In genomic region chr1:82154231-82154630, GRCh38 we compare ENCODE assay signal across 24 cellular contexts.
DNase-seq lines count a peak whose midpoint lies in the region; ATAC-seq, FAIRE-seq and TF ChIP-seq lines count a peak whose summit lies in the region.
"Had no signal": no experiment of that assay in that cellular context is flagged by ENCODE, and none has a peak within 500 bp of the region (broad histone marks: within the 10 kb centered on the region; RNA-seq: fewer than 3 reads in every experiment).

No MANE protein-coding gene starts in this region.

- H3K4me1 ChIP-seq in GM23338 (ENCODE audit: insufficient read depth) = peaks cover 18% of the 10 kb centered on the region
- peaks cover 3% of the 10 kb centered on the region for H3K4me1 ChIP-seq in neural progenitor cell
- no peaks in the 10 kb centered on the region for H3K4me1 ChIP-seq in kidney (ENCODE audit: control insufficient read depth in 1 of 2, insufficient read depth in 1 of 2, low read depth in 1 of 2, low read length in 2 of 2)
- H3K4me1 ChIP-seq: BLaER1 had no signal

- H3K9me3 ChIP-seq in SU-DHL-6 (ENCODE audit: insufficient read depth, low read length) (no peaks in the 10 kb centered on the region), neural progenitor cell (ENCODE audit: low read depth) (no peaks in the 10 kb centered on the region), kidney (ENCODE audit: control insufficient read depth in 1 of 2, low read length in 2 of 2) (no peaks in the 10 kb centered on the region)
- H3K9me3 ChIP-seq: BLaER1 had no signal

- H3K4me1 Mint-ChIP-seq in GM23338 = peaks cover 13% of the 10 kb centered on the region; the same call in 2 of the 3 replicates
- peaks cover 3% of the 10 kb centered on the region for H3K4me1 Mint-ChIP-seq in neural progenitor cell
- no peaks in the 10 kb centered on the region for H3K4me1 Mint-ChIP-seq in activated T-helper 17 cell treated with anti-CD3 and anti-CD28 coated beads, Interleukin-2, amount 50 U/mL, for 72 hours
- H3K4me1 Mint-ChIP-seq: B cell had no signal

- peak; percentile 88 for ATAC-seq in GM23338
- no peak for ATAC-seq in HG03565 (IDR thresholded peaks at IDR 0.05; ENCODE audit: unreplicated experiment)
- ATAC-seq in activated T-helper 17 cell treated with anti-CD3 and anti-CD28 coated beads, Interleukin-2, amount 50 U/mL, for 72 hours (replicated peaks) = no peak
- ATAC-seq: CD8-positive, alpha-beta T cell; GM12878 had no signal

- H3K27me3 ChIP-seq in GM23338 (ENCODE audit: insufficient read depth) = peaks cover 26% of the 10 kb centered on the region
- H3K27me3 ChIP-seq in SU-DHL-6 (ENCODE audit: low read length) = no peaks in the 10 kb centered on the region
- no peaks in the 10 kb centered on the region for H3K27me3 ChIP-seq in neural progenitor cell
- H3K27me3 ChIP-seq: BLaER1 had no signal

- H3F3A ChIP-seq in GM23338 (replicated peaks; ENCODE audit: low read depth) (no peaks in the 10 kb centered on the region), SU-DHL-6 (ENCODE audit: insufficient read depth) (peaks cover 8% of the 10 kb centered on the region), neural progenitor cell (ENCODE audit: low read depth) (no peaks in the 10 kb centered on the region)

- H3K4me2 ChIP-seq in GM23338 = peak overlapping the region; percentile 13
- H3K4me2 ChIP-seq in SU-DHL-6 (ENCODE audit: low read depth, low read length, poor library complexity, severe bottlenecking) = peak overlapping the region; percentile 70
- no peak overlapping the region for H3K4me2 ChIP-seq in neural progenitor cell
- H3K4me2 ChIP-seq: BLaER1 had no signal

- no peak overlapping the region for H2AFZ ChIP-seq in GM23338
- peak overlapping the region; percentile 65 for H2AFZ ChIP-seq in SU-DHL-6 (ENCODE audit: low read depth, low read length, severe bottlenecking)
- H2AFZ ChIP-seq in neural progenitor cell (replicated peaks) = peak overlapping the region; percentile 8

- H3K27ac Mint-ChIP-seq in GM23338 (no peak overlapping the region), neural progenitor cell (no peak overlapping the region)
- H3K27ac Mint-ChIP-seq in activated T-helper 17 cell treated with anti-CD3 and anti-CD28 coated beads, Interleukin-2, amount 50 U/mL, for 72 hours = no peak overlapping the region
- H3K27ac Mint-ChIP-seq: B cell; CD8-positive, alpha-beta T cell had no signal

- H3K36me3 Mint-ChIP-seq in GM23338 (ENCODE audit: low read depth) (no peaks in the 10 kb centered on the region), neural progenitor cell (no peaks in the 10 kb centered on the region)
- H3K36me3 Mint-ChIP-seq in activated T-helper 17 cell treated with anti-CD3 and anti-CD28 coated beads, Interleukin-2, amount 50 U/mL, for 72 hours (ENCODE audit: low read depth) = no peaks in the 10 kb centered on the region
- H3K36me3 Mint-ChIP-seq: CD4-positive, CD25-positive, alpha-beta regulatory T cell; CD8-positive, alpha-beta T cell had no signal

- no peaks in the 10 kb centered on the region for H3K79me2 ChIP-seq in GM23338 (replicated peaks; ENCODE audit: insufficient read depth)
- no peaks in the 10 kb centered on the region for H3K79me2 ChIP-seq in SU-DHL-6 (ENCODE audit: insufficient read depth, low read length)
- no peaks in the 10 kb centered on the region for H3K79me2 ChIP-seq in neural progenitor cell (ENCODE audit: low read depth)

- H3K4me3 ChIP-seq in GM23338 (no peak overlapping the region), SU-DHL-6 (ENCODE audit: insufficient read depth, low read length, poor library complexity, severe bottlenecking) (no peak overlapping the region), neural progenitor cell (no peak overlapping the region), kidney (ENCODE audit: low read length in 2 of 2) (no peak overlapping the region)
- H3K4me3 ChIP-seq: BLaER1, GM12878 had no signal

- H3K27me3 Mint-ChIP-seq in GM23338 (ENCODE audit: insufficient read depth, low read depth, poor library complexity) = peaks cover 9% of the 10 kb centered on the region
- H3K27me3 Mint-ChIP-seq in neural progenitor cell (ENCODE audit: insufficient read depth, low read depth) = peaks cover 3% of the 10 kb centered on the region
- peaks cover 3% of the 10 kb centered on the region for H3K27me3 Mint-ChIP-seq in activated T-helper 17 cell treated with anti-CD3 and anti-CD28 coated beads, Interleukin-2, amount 50 U/mL, for 72 hours
- H3K27me3 Mint-ChIP-seq: B cell had no signal

- H3K27ac ChIP-seq in GM23338 (ENCODE audit: low read depth) = no peak overlapping the region
- peak overlapping the region; percentile 91 for H3K27ac ChIP-seq in SU-DHL-6 (ENCODE audit: low read depth, low read length)
- H3K27ac ChIP-seq in neural progenitor cell = no peak overlapping the region
- H3K27ac ChIP-seq in kidney (ENCODE audit: low read depth in 2 of 2, low read length in 2 of 2) = no peak overlapping the region
- H3K27ac ChIP-seq: 22Rv1, BLaER1, C4-2B had no signal

- intact Hi-C loops in kidney (cut with DNase I) = no loop called here

- no peak overlapping the region for H3K9ac ChIP-seq in SU-DHL-6 (ENCODE audit: low read length)
- no peak overlapping the region for H3K9ac ChIP-seq in neural progenitor cell
- H3K9ac ChIP-seq in kidney (ENCODE audit: low read length in 2 of 2) = no peak overlapping the region
- H3K9ac ChIP-seq: BLaER1 had no signal

- H4K20me1 ChIP-seq in GM23338 (replicated peaks; ENCODE audit: insufficient read depth) (no peaks in the 10 kb centered on the region; the same call in 1 of the 2 replicates), SU-DHL-6 (ENCODE audit: low read depth, low read length) (no peaks in the 10 kb centered on the region), neural progenitor cell (ENCODE audit: low read depth) (no peaks in the 10 kb centered on the region)
- H4K20me1 ChIP-seq: BLaER1 had no signal

- DNase-seq in GM23338 (ENCODE audit: low spot score) (peak; percentile 42), iPS-NIHi11 (ENCODE audit: low spot score) (peak; percentile 25), neural progenitor cell (ENCODE audit: low spot score) (no peak), kidney (no peak), kidney tubule cell (ENCODE audit: low spot score) (no peak)
- DNase-seq: CD4-positive, CD25-positive, alpha-beta regulatory T cell; CD8-positive, alpha-beta T cell; DMS 273 treated with DMSO at 0.1 percent for 48 hours; DMS79; EL; GDM1; GOT3; HCEC 1CT had no signal

- TF ChIP-seq CTCF in GM23338 (conservative IDR thresholded peaks at IDR 0.05; ENCODE audit: low read depth in 2 of 2) = no peak
- TF ChIP-seq CTCF in SU-DHL-6 (IDR thresholded peaks at IDR 0.05; ENCODE audit: insufficient read depth, low read length, poor library complexity, severe bottlenecking) = no peak
- TF ChIP-seq CTCF in neural progenitor cell (IDR thresholded peaks at IDR 0.05) = no peak
- no peak for TF ChIP-seq CTCF in kidney (IDR thresholded peaks at IDR 0.05; ENCODE audit: borderline replicate concordance, extremely low read depth, insufficient read depth)

- H3K9me2 ChIP-seq in GM23338 (ENCODE audit: insufficient read depth) = no peaks in the 10 kb centered on the region
- H3K9me2 ChIP-seq in SU-DHL-6 (replicated peaks; ENCODE audit: insufficient read depth, low read length) = no peaks in the 10 kb centered on the region

- FAIRE-seq in kidney (lab: Jason Lieb, UNC) = no peak
- FAIRE-seq: A204.1, D721Med, GM12878, H54 had no signal

- no peaks in the 10 kb centered on the region for H3K36me3 ChIP-seq in GM23338 (ENCODE audit: insufficient read depth)
- no peaks in the 10 kb centered on the region for H3K36me3 ChIP-seq in SU-DHL-6 (ENCODE audit: low read length)
- no peaks in the 10 kb centered on the region for H3K36me3 ChIP-seq in neural progenitor cell
- no peaks in the 10 kb centered on the region for H3K36me3 ChIP-seq in kidney (ENCODE audit: control insufficient read depth in 1 of 2, insufficient read depth in 2 of 2, low read length in 2 of 2)
- H3K36me3 ChIP-seq: BLaER1 had no signal

- H3K9me3 Mint-ChIP-seq in GM23338 (no peaks in the 10 kb centered on the region), neural progenitor cell (peaks cover 5% of the 10 kb centered on the region)
- peaks cover 17% of the 10 kb centered on the region for H3K9me3 Mint-ChIP-seq in activated T-helper 17 cell treated with anti-CD3 and anti-CD28 coated beads, Interleukin-2, amount 50 U/mL, for 72 hours
- H3K9me3 Mint-ChIP-seq: CD8-positive, alpha-beta T cell had no signal

- no peak overlapping the region for H3K4me3 Mint-ChIP-seq in GM23338
- no peak overlapping the region for H3K4me3 Mint-ChIP-seq in neural progenitor cell
- no peak overlapping the region for H3K4me3 Mint-ChIP-seq in activated T-helper 17 cell treated with anti-CD3 and anti-CD28 coated beads, Interleukin-2, amount 50 U/mL, for 72 hours
- H3K4me3 Mint-ChIP-seq: B cell; CD4-positive, CD25-positive, alpha-beta regulatory T cell; CD8-positive, alpha-beta T cell had no signal

TF ChIP-seq in GM23338, 12 proteins besides CTCF, POLR2A, EP300 and RAD21 (continues in another document):
- no peak for TF ChIP-seq EZH2phosphoT487 (IDR thresholded peaks at IDR 0.05; ENCODE audit: unreplicated experiment)
- no peak for TF ChIP-seq POLR2AphosphoS5 (IDR thresholded peaks at IDR 0.05; ENCODE audit: low read depth)
- TF ChIP-seq EZH2 (IDR thresholded peaks at IDR 0.05; ENCODE audit: low read depth, unreplicated experiment) = no peak
- TF ChIP-seq, protein P1, sequence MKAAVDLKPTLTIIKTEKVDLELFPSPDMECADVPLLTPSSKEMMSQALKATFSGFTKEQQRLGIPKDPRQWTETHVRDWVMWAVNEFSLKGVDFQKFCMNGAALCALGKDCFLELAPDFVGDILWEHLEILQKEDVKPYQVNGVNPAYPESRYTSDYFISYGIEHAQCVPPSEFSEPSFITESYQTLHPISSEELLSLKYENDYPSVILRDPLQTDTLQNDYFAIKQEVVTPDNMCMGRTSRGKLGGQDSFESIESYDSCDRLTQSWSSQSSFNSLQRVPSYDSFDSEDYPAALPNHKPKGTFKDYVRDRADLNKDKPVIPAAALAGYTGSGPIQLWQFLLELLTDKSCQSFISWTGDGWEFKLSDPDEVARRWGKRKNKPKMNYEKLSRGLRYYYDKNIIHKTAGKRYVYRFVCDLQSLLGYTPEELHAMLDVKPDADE (IDR thresholded peaks at IDR 0.05) = no peak
- TF ChIP-seq CREB1 (CRISPR knock-in tag; IDR thresholded peaks at IDR 0.05; ENCODE audit: low read depth) = no peak
- TF ChIP-seq NANOG (IDR thresholded peaks at IDR 0.05; ENCODE audit: borderline replicate concordance) = no peak
- TF ChIP-seq ZNF114 (CRISPR knock-in tag; IDR thresholded peaks at IDR 0.05) = no peak
- TF ChIP-seq JUNB (IDR thresholded peaks at IDR 0.05; ENCODE audit: unreplicated experiment) = no peak

Comparison
In these comparisons a context has a peak if more than half of its experiments do, and no peak if none do; other contexts are left out.
1. DNase-seq: peak in GM23338 (single experiment) and iPS-NIHi11 (single experiment); none in neural progenitor cell (single experiment), kidney (single experiment) and kidney tubule cell (single experiment).